1 cellular context compared by ENCODE assay signal in genomic region chr19:35801828-35802227, GRCh38.
A peak's percentile ranks its signal among the peaks of the same experiment; 100 is the strongest.
TF ChIP-seq lines count a peak whose summit lies in the region.

No MANE protein-coding gene starts in this region.

TF ChIP-seq in HepG2, 621 proteins besides CTCF, POLR2A, EP300 and RAD21:
- TF ChIP-seq ZNF317 (CRISPR knock-in tag; IDR thresholded peaks at IDR 0.05): peak; percentile 89
- no peak for TF ChIP-seq RFX3 (CRISPR knock-in tag; IDR thresholded peaks at IDR 0.05)
TF ChIP-seq in HepG2: peak in this region for 1.
